In genomic region chrX:51332188-51332942, GRCh38 we compare ENCODE assay signal across 8 cellular contexts. TPM values are rescaled to one million over a fixed set of nuclear protein-coding genes. Genes with fewer than 3 reads are reported as not detected.
DNase-seq lines count a peak whose midpoint lies in the region; ATAC-seq, FAIRE-seq and TF ChIP-seq lines count a peak whose summit lies in the region.

Gene NUDT10 (plus strand): TSS chrX:51332822. CDS start chrX:51332966, 144 bp downstream.

- intact Hi-C loops in left ventricle myocardium superior (cut with micrococcal nuclease), result no loop called here

- peak; percentile 18 for DNase-seq in D721Med (ENCODE audit: insufficient read length, low spot score)
- peak; percentile 50 for DNase-seq in NCI-H524 treated with DMSO at 0.1 percent for 48 hours (lab: John Stamatoyannopoulos, UW)
- DNase-seq in activated naive CD8-positive, alpha-beta T cell treated with anti-CD3 and anti-CD28 coated beads for 36 hours, result peak; percentile 60
- DNase-seq in left ventricle myocardium superior, result peak; percentile 60
- peak; percentile 16 for DNase-seq in putamen (ENCODE audit: low spot score)
- DNase-seq in NCI-H187 (lab: John Stamatoyannopoulos, UW), result no peak

- H3K4me3 Mint-ChIP-seq in activated naive CD8-positive, alpha-beta T cell treated with anti-CD3 and anti-CD28 coated beads for 36 hours, result peak within 1 kb of the TSS; percentile 86

- no peaks in the 10 kb centered on the region for H3K9me3 Mint-ChIP-seq in activated naive CD8-positive, alpha-beta T cell treated with anti-CD3 and anti-CD28 coated beads for 36 hours

- TF ChIP-seq CTCF in D721Med (IDR thresholded peaks at IDR 0.05; ENCODE audit: insufficient read depth, missing control alignments), result no peak

- FAIRE-seq in D721Med (lab: Jason Lieb, UNC), result no peak

- no peaks in the 10 kb centered on the region for H3K36me3 Mint-ChIP-seq in activated naive CD8-positive, alpha-beta T cell treated with anti-CD3 and anti-CD28 coated beads for 36 hours

- ATAC-seq in left ventricle myocardium superior (peak; percentile 86), GM18505 (IDR thresholded peaks at IDR 0.05; ENCODE audit: unreplicated experiment) (no peak), GM21619 (IDR thresholded peaks at IDR 0.05; ENCODE audit: unreplicated experiment) (no peak)

- no peaks in the 10 kb centered on the region for H3K27me3 Mint-ChIP-seq in activated naive CD8-positive, alpha-beta T cell treated with anti-CD3 and anti-CD28 coated beads for 36 hours

- peaks cover 5% of the 10 kb centered on the region for H3K4me1 Mint-ChIP-seq in activated naive CD8-positive, alpha-beta T cell treated with anti-CD3 and anti-CD28 coated beads for 36 hours

- no peak for TF ChIP-seq POLR2A in GM18505 (IDR thresholded peaks at IDR 0.05; ENCODE audit: borderline replicate concordance, extremely low read depth, insufficient read depth, insufficient read length)

- peak within 1 kb of the TSS; percentile 82 for H3K27ac Mint-ChIP-seq in activated naive CD8-positive, alpha-beta T cell treated with anti-CD3 and anti-CD28 coated beads for 36 hours

RNA-seq across cellular contexts. Expression of gene NUDT10, which starts in this region (rescaled TPM):
- total RNA-seq in activated naive CD8-positive, alpha-beta T cell treated with anti-CD3 and anti-CD28 coated beads for 36 hours, result 1 to 10 TPM; 2.7 to 2.9 TPM
- total RNA-seq in left ventricle myocardium superior, result 0.20 TPM

Comparison
In these comparisons a context has a peak if more than half of its experiments do, and no peak if none do; other contexts are left out.
1. Peak in DNase-seq and ATAC-seq in left ventricle myocardium superior; RNA of the gene not detected or under 1 TPM.
2. DNase-seq: peak in D721Med (single experiment), NCI-H524 treated with DMSO at 0.1 percent for 48 hours (single experiment), activated naive CD8-positive, alpha-beta T cell treated with anti-CD3 and anti-CD28 coated beads for 36 hours (single experiment) and putamen (single experiment); none in NCI-H187 (0 of 2).